In the genomic region with DNA sequence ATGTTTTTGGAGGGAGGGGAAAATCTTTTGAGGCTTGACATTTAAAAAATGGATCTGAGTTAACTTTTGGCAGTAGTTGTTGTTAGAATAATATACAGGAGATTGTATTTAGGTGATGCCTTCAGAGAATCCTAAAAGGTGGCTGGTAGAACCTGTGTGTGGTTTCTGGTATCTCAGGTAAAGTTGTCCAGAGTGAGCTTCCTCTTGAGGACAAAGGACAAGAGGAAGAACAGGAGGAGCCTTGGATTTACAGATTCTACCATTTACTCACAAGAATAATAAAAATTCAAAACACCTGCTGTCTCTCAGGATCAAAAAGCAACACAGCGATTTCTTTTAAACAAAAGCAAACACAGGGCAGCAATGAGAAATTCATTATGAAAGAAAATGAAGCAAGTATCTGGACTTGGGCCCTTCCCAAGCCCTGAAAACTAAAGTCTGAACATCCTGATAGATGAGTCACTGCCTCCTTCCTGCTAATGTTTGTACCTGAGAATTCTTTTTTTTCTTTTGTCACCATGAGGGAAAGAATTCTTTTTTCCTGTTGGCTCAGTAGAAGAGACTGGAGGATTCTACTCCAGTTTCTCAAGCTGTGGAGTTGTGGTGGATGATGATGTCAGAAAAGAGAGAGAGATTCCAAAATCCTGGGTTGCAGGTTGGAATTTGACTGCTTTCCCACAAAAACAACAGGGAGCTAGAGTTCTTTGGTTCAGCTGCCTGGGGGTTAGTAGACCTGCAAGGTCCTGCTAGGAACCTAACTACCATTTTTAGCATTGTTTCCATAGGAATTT, we compare ENCODE assay signal across 11 cellular contexts. TPM values are rescaled to one million over a fixed set of nuclear protein-coding genes. Genes with fewer than 3 reads are reported as not detected.
DNase-seq lines count a peak whose midpoint lies in the region; ATAC-seq and TF ChIP-seq lines count a peak whose summit lies in the region.
"Had no signal": no experiment of that assay in that cellular context is flagged by ENCODE, and none has a peak within 500 bp of the region (broad histone marks: within the 10 kb centered on the region; RNA-seq: fewer than 3 reads in every experiment).

No MANE protein-coding gene starts in this region.

- no peaks in the 10 kb centered on the region for H3K36me3 Mint-ChIP-seq in CD8-positive, alpha-beta memory T cell

- RAD21 ChIA-PET in HCT116 (lab: Charles Lee; ENCODE audit: low non-redundant PET in 1 of 2, low total read pairs in 2 of 2, uncharacterized antibody in 2 of 2, unreplicated experiment in 2 of 2): no interaction called here

- H3K27me3 Mint-ChIP-seq in CD8-positive, alpha-beta memory T cell: no peaks in the 10 kb centered on the region

- in situ Hi-C loops in astrocyte of the cerebellum (cut with HindIII; ENCODE audit: low sequenced_read_pairs): no loop called here

- H3K36me3 ChIP-seq in HCT116 (ENCODE audit: control insufficient read depth in 1 of 2, insufficient read depth in 2 of 2, low read length in 2 of 2): no peaks in the 10 kb centered on the region
- H3K36me3 ChIP-seq in CD8-positive, alpha-beta memory T cell (ENCODE audit: insufficient read depth, low read length): no peaks in the 10 kb centered on the region

- H3K9ac ChIP-seq in HCT116 (ENCODE audit: low read length): no peak overlapping the region

- H3K9me3 Mint-ChIP-seq in CD8-positive, alpha-beta memory T cell: peaks cover 0 to 2% (median 0%) of the 10 kb centered on the region in 5 donors

- no peak for TF ChIP-seq RAD21 in HCT116 (IDR thresholded peaks at IDR 0.05; ENCODE audit: low read depth)

- peak; percentile 13 for DNase-seq in HCT116 (ENCODE audit: low read depth, low spot score)
- DNase-seq in astrocyte of the cerebellum (ENCODE audit: low read depth): peak; percentile 96
- DNase-seq in foreskin fibroblast: peak; percentile 65 to 80
- DNase-seq in pulmonary artery endothelial cell (ENCODE audit: low read depth, low spot score): peak; percentile 32
- no peak for DNase-seq in CD8-positive, alpha-beta memory T cell
- DNase-seq in Ammon's horn (ENCODE audit: low spot score): no peak
- DNase-seq: NCI-H187; SHP77; stimulated activated CD4-positive, alpha-beta T cell treated with anti-CD3 and anti-CD28 coated beads, Interleukin-4, amount 100 ng/mL, for 4 hours had no signal

- no peaks in the 10 kb centered on the region for H3K9me2 ChIP-seq in HCT116 (ENCODE audit: insufficient read depth)

- POLR2A ChIA-PET in HCT116 (lab: Charles Lee): interaction anchor here (0.6 kb wide), 1 partner anchor 171 kb away, joined by 3 read pairs; no protein-coding TSS in a partner anchor
- POLR2A ChIA-PET in CD8-positive, alpha-beta memory T cell (lab: Charles Lee): no interaction called here

- H2AFZ ChIP-seq in HCT116 (ENCODE audit: low read depth, low read length, poor library complexity, severe bottlenecking): peak overlapping the region; percentile 85

- no peaks in the 10 kb centered on the region for H3K27me3 ChIP-seq in HCT116 (ENCODE audit: insufficient read depth, low read length)
- no peaks in the 10 kb centered on the region for H3K27me3 ChIP-seq in CD8-positive, alpha-beta memory T cell (ENCODE audit: insufficient read depth, low read length, poor library complexity, severe bottlenecking)

- no peak for TF ChIP-seq POLR2A in HCT116 (IDR thresholded peaks at IDR 0.05; ENCODE audit: borderline replicate concordance, extremely low read depth, insufficient read depth, insufficient read length)

- peaks cover 14 to 15% of the 10 kb centered on the region in 2 experiments; a peak in 3 of 4 replicates for H3K4me1 ChIP-seq in HCT116 (ENCODE audit: control insufficient read depth in 1 of 2, insufficient read depth in 2 of 2, low read length in 2 of 2)
- no peaks in the 10 kb centered on the region for H3K4me1 ChIP-seq in CD8-positive, alpha-beta memory T cell (ENCODE audit: insufficient read depth, low read length)

- intact Hi-C loops in HCT116 (cut with micrococcal nuclease): no loop called here

- H3K9me3 ChIP-seq in HCT116 (ENCODE audit: control insufficient read depth in 1 of 2, insufficient read depth in 1 of 2, low read depth in 1 of 2, low read length in 2 of 2): no peaks in the 10 kb centered on the region
- H3K9me3 ChIP-seq in CD8-positive, alpha-beta memory T cell (ENCODE audit: low read length): no peaks in the 10 kb centered on the region

- no peak overlapping the region for H3K27ac Mint-ChIP-seq in CD8-positive, alpha-beta memory T cell

- H3K27ac ChIP-seq in HCT116 (ENCODE audit: low read depth, low read length): no peak overlapping the region
- no peak overlapping the region for H3K27ac ChIP-seq in CD8-positive, alpha-beta memory T cell (ENCODE audit: low read depth, low read length)

- no peak overlapping the region for H3K4me3 Mint-ChIP-seq in CD8-positive, alpha-beta memory T cell

- peak overlapping the region; percentile 39 for H3K4me2 ChIP-seq in HCT116 (ENCODE audit: low read length)

- no peaks in the 10 kb centered on the region for H3K79me2 ChIP-seq in HCT116 (ENCODE audit: insufficient read depth, low read length)

- CTCF ChIA-PET in HCT116 (lab: Charles Lee): no interaction called here
- CTCF ChIA-PET in CD8-positive, alpha-beta memory T cell (lab: Charles Lee): no interaction called here

- no peak for TF ChIP-seq CTCF in HCT116 (IDR thresholded peaks at IDR 0.05 in 2 of 3, conservative IDR thresholded peaks at IDR 0.05 in 1 of 3; ENCODE audit: borderline replicate concordance in 1 of 3, insufficient read depth in 1 of 3, low read depth in 2 of 3, low read length in 2 of 3)
- no peak for TF ChIP-seq CTCF in astrocyte of the cerebellum (IDR thresholded peaks at IDR 0.05; ENCODE audit: low read depth, low read length, missing control alignments)
- no peak for TF ChIP-seq CTCF in foreskin fibroblast (IDR thresholded peaks at IDR 0.05; ENCODE audit: low read depth, low read length)

- ATAC-seq in HCT116 (peak; percentile 67), GM18907 (IDR thresholded peaks at IDR 0.05; ENCODE audit: unreplicated experiment) (no peak), GM18909 (IDR thresholded peaks at IDR 0.05; ENCODE audit: poor library complexity, unreplicated experiment) (no peak)

- no TSS peak for BruUV-seq in HCT116 (replicated peaks; lab: Mats Ljungman, UMichigan)

- H3K4me3 ChIP-seq in HCT116 (replicated peaks in 1 of 2; ENCODE audit: low read depth in 1 of 2, low read length in 2 of 2) (no peak overlapping the region), astrocyte of the cerebellum (ENCODE audit: low read depth, low read length) (no peak overlapping the region), foreskin fibroblast (ENCODE audit: low read depth in 1 of 2, low read length in 2 of 2) (no peak overlapping the region)
- no peak overlapping the region for H3K4me3 ChIP-seq in CD8-positive, alpha-beta memory T cell (ENCODE audit: low read length)

- no peaks in the 10 kb centered on the region for H3K4me1 Mint-ChIP-seq in CD8-positive, alpha-beta memory T cell

- no peaks in the 10 kb centered on the region for H4K20me1 ChIP-seq in HCT116 (ENCODE audit: insufficient read depth)

TF ChIP-seq in HCT116, 20 proteins besides CTCF, POLR2A, EP300 and RAD21:
- TF ChIP-seq, protein P1, sequence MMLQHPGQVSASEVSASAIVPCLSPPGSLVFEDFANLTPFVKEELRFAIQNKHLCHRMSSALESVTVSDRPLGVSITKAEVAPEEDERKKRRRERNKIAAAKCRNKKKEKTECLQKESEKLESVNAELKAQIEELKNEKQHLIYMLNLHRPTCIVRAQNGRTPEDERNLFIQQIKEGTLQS (IDR thresholded peaks at IDR 0.05): no peak
- no peak for TF ChIP-seq TCF7L2 (IDR thresholded peaks at IDR 0.05; ENCODE audit: borderline replicate concordance, extremely low read depth, insufficient read depth, insufficient read length)
- no peak for TF ChIP-seq EZH2 (IDR thresholded peaks at IDR 0.05)
- TF ChIP-seq EGR1 (IDR thresholded peaks at IDR 0.05; ENCODE audit: low read depth): no peak
- TF ChIP-seq YY1 (IDR thresholded peaks at IDR 0.05; ENCODE audit: extremely low read depth, insufficient replicate concordance, low read depth, low read length): no peak
- 0 out of 2 replicates have a peak, but pooled peaks have one; percentile 7 for TF ChIP-seq SP1 (IDR thresholded peaks at IDR 0.05; ENCODE audit: low read depth)
- no peak for TF ChIP-seq SRF (IDR thresholded peaks at IDR 0.05; ENCODE audit: low read depth)
- TF ChIP-seq CBX3 (IDR thresholded peaks at IDR 0.05; ENCODE audit: low read depth): peak; percentile 43; the same call in 1 of the 2 replicates
- peak; percentile 57 for TF ChIP-seq FOSL1 (IDR thresholded peaks at IDR 0.05; ENCODE audit: low read depth)
- peak; percentile 68 for TF ChIP-seq JUND (IDR thresholded peaks at IDR 0.05)
- no peak for TF ChIP-seq EZH2phosphoT487 (IDR thresholded peaks at IDR 0.05; ENCODE audit: borderline replicate concordance)
TF ChIP-seq in HCT116: peak in this region for 4.

RNA-seq across cellular contexts. Expression of a gene that starts 31.5 kb away (rescaled TPM):
- total RNA-seq in HCT116 (2021; ENCODE audit: unreplicated experiment) (21.2 TPM), pulmonary artery endothelial cell (55.6 and 58.2 TPM in 2 replicates)
- 14.7 and 15.8 TPM in 2 replicates for polyA plus RNA-seq in HCT116 (2012)
- 10 to 100 TPM; 29.2 to 34.3 TPM for total RNA-seq in CD8-positive, alpha-beta memory T cell
- polyA plus RNA-seq in CD8-positive, alpha-beta memory T cell: 1.0 TPM

Comparison
In these comparisons a context has a peak if more than half of its experiments do, and no peak if none do; other contexts are left out.
1. DNase-seq: peak in HCT116 (single experiment), astrocyte of the cerebellum (single experiment), foreskin fibroblast (2 of 2) and pulmonary artery endothelial cell (single experiment); none in CD8-positive, alpha-beta memory T cell (0 of 5) and Ammon's horn (single experiment).